In genomic region chr5:180090769-180091546, GRCh38 we compare ENCODE assay signal across 8 cellular contexts. TPM values are rescaled to one million over a fixed set of nuclear protein-coding genes. Genes with fewer than 3 reads are reported as not detected.
DNase-seq lines count a peak whose midpoint lies in the region; ATAC-seq lines count a peak whose summit lies in the region.

No MANE protein-coding gene starts in this region.

- no peak overlapping the region for H3K27ac Mint-ChIP-seq in activated T-cell treated with anti-CD3 and anti-CD28 coated beads, Interleukin-2, amount 50 U/mL, for 24 hours

- H3K9me3 Mint-ChIP-seq in activated T-cell treated with anti-CD3 and anti-CD28 coated beads, Interleukin-2, amount 50 U/mL, for 24 hours = no peaks in the 10 kb centered on the region

- no peaks in the 10 kb centered on the region for H3K36me3 Mint-ChIP-seq in activated T-cell treated with anti-CD3 and anti-CD28 coated beads, Interleukin-2, amount 50 U/mL, for 24 hours (ENCODE audit: low read depth)

- no peaks in the 10 kb centered on the region for H3K27me3 Mint-ChIP-seq in activated T-cell treated with anti-CD3 and anti-CD28 coated beads, Interleukin-2, amount 50 U/mL, for 24 hours

- peak; percentile 7 to 55 for DNase-seq in NCI-H2081 (lab: John Stamatoyannopoulos, UW)
- DNase-seq in NCI-H2081 treated with DMSO at 0.1 percent for 48 hours (lab: John Stamatoyannopoulos, UW) = no peak
- DNase-seq in NCI-H1930 (lab: John Stamatoyannopoulos, UW) = peak; percentile 27 to 40
- no peak for DNase-seq in activated T-cell treated with anti-CD3 and anti-CD28 coated beads, Interleukin-2, amount 50 U/mL, for 24 hours
- DNase-seq in cardiac septum (ENCODE audit: low spot score) = peak; percentile 70
- peak; percentile 62 for DNase-seq in sciatic nerve (ENCODE audit: low spot score)
- DNase-seq in NCI-H187 treated with DMSO at 0.1 percent for 48 hours (lab: John Stamatoyannopoulos, UW) = no peak
- DNase-seq in stimulated activated CD4-positive, alpha-beta T cell treated with anti-CD3 and anti-CD28 coated beads, Interleukin-4, amount 100 ng/mL, for 4 hours = no peak

- peak overlapping the region; percentile 31 for H3K4me3 Mint-ChIP-seq in activated T-cell treated with anti-CD3 and anti-CD28 coated beads, Interleukin-2, amount 50 U/mL, for 24 hours

- H3K4me1 Mint-ChIP-seq in activated T-cell treated with anti-CD3 and anti-CD28 coated beads, Interleukin-2, amount 50 U/mL, for 24 hours (ENCODE audit: low read depth) = peaks cover 30% of the 10 kb centered on the region

- intact Hi-C loops in cardiac septum (cut with DNase I) = loop anchor here (10.0 kb wide), 1 partner anchor 106 kb away; no protein-coding TSS in a partner anchor
- intact Hi-C loops in sciatic nerve (cut with DNase I) = no loop called here

- ATAC-seq in sciatic nerve = peak; percentile 58

RNA-seq across cellular contexts. Expression of gene RNF130, which starts 19.4 kb away (rescaled TPM):
- total RNA-seq in cardiac septum (33.7 TPM), sciatic nerve (118 TPM)

Comparison
In these comparisons a context has a peak if more than half of its experiments do, and no peak if none do; other contexts are left out.
1. DNase-seq: peak in NCI-H2081 (2 of 2), NCI-H1930 (2 of 2), cardiac septum (single experiment) and sciatic nerve (single experiment); none in NCI-H2081 treated with DMSO at 0.1 percent for 48 hours (single experiment), activated T-cell treated with anti-CD3 and anti-CD28 coated beads, Interleukin-2, amount 50 U/mL, for 24 hours (single experiment), NCI-H187 treated with DMSO at 0.1 percent for 48 hours (single experiment) and stimulated activated CD4-positive, alpha-beta T cell treated with anti-CD3 and anti-CD28 coated beads, Interleukin-4, amount 100 ng/mL, for 4 hours (0 of 2).